21 cellular contexts compared by ENCODE assay signal in genomic region chr20:10375191-10375590, GRCh38.
"Had no signal": no experiment of that assay in that cellular context is flagged by ENCODE, and none has a peak within 500 bp of the region (broad histone marks: within the 10 kb centered on the region; RNA-seq: fewer than 3 reads in every experiment).

No MANE protein-coding gene starts in this region.

- H3K27ac ChIP-seq: SJSA1, SK-N-MC had no signal

- FAIRE-seq: HepG2, RCC 7860 had no signal

- H3K9me3 ChIP-seq: MG63, SJSA1 had no signal

- DNase-seq: KBM-7, MG63, NCI-H1092 treated with DMSO at 0.1 percent for 48 hours, NCI-H1436, NCI-H187, NCI-H2029, NCI-H2081 treated with DMSO at 0.1 percent for 48 hours, NCI-H2171, NCI-H226, NCI-H446, NCI-H510A, NCI-H524 treated with DMSO at 0.1 percent for 48 hours, NCI-H69, NCI-H774, Right ventricle myocardium superior, RPMI8226, SIG-M5 had no signal

- H3K27me3 ChIP-seq: MG63, SJSA1 had no signal

- ATAC-seq: HepG2 had no signal

- H3K4me3 ChIP-seq: MG63, SJSA1, SK-N-MC had no signal

- H3K36me3 ChIP-seq: MG63, SJSA1 had no signal
